Comparison of ENCODE assay signal across 8 cellular contexts in the genomic region with DNA sequence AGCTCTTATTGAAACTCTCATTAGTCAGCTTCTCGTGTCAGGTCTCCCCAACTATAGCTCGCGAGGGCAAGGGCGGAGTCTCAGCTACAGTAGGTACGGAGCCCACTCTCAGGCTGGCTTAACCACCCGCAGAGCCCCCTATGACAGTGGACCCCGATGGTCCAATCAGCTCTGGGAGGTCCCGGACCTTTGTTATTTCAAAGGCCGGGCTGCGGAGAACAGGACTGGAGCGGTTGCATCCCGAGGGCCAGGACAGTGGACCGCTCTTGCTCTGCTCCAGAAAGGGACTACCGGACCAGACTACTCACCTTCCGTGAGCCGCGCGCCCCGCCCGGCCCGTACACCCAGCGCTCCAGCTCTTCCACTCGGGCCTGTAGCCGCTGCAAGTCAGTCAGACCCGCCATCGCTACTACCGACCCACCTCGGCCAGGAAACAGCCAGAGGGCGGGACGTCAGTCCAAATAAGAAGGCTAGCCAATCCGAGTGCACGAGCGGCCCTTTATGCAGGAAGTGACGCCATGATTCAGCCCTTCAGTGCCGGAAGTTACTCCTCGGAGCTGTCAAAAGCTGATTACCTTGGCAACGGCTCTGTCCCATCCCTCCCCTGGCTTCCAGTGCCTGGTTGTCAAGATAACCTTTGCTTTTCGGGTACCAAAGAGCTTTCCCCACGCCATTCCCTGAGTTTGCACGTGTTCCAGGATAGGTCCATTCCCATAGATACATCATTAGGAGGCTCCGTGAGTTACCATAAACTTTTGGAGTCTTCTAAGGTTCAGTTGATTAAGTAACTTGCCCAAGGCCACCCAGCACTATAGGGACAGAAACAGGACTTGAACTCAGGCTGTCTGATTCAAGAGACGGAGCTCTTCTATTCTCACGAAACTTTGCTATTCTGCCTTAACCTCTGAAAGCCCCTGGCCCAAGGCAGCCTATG. TPM values are rescaled to one million over a fixed set of nuclear protein-coding genes. Genes with fewer than 3 reads are reported as not detected.
DNase-seq lines count a peak whose midpoint lies in the region; ATAC-seq and TF ChIP-seq lines count a peak whose summit lies in the region.

A gene (minus strand): TSS at position 435 of the 934 bp plus-strand sequence. CDS start 31 bp downstream, at position 404.

- intact Hi-C loops in activated T-helper 1 cell treated with anti-CD3 and anti-CD28 coated beads, Interleukin-12 subunit alpha, Interleukin-12 subunit beta, Interleukin-2, Interleukin-4 antibody, amounts not matched to agents 30 ng/mL and 10 ng/mL and 1 ng/mL, durations not matched to agents 14 hours and 24 hours and 36 hours (cut with micrococcal nuclease) = loop anchor here (1.0 to 2.0 kb wide), 5 partner anchors 8 to 1952 kb away; a partner anchor contains a TSS
- intact Hi-C loops in natural killer cell (cut with micrococcal nuclease) = loop anchor here (1.0 kb wide), 2 partner anchors 8 to 14 kb away; a partner anchor contains a TSS

- peaks cover 41% of the 10 kb centered on the region for H3K4me1 Mint-ChIP-seq in activated T-helper 1 cell treated with anti-CD3 and anti-CD28 coated beads, Interleukin-12 subunit alpha, Interleukin-12 subunit beta, Interleukin-2, Interleukin-4 antibody, amounts not matched to agents 30 ng/mL and 10 ng/mL and 1 ng/mL, durations not matched to agents 14 hours and 24 hours and 36 hours (ENCODE audit: low read depth)
- H3K4me1 Mint-ChIP-seq in natural killer cell = peaks cover 30 to 37% of the 10 kb centered on the region in 2 donors

- peaks cover 32% of the 10 kb centered on the region; the same call in 1 of the 2 replicates for H3K36me3 ChIP-seq in KOPT-K1 (ENCODE audit: insufficient read depth, low read length)

- no peaks in the 10 kb centered on the region for H3K9me3 ChIP-seq in KOPT-K1 (ENCODE audit: insufficient read depth, low read length, poor library complexity, severe bottlenecking)

- peak within 1 kb of the TSS; percentile 80 for H3K27ac Mint-ChIP-seq in activated T-helper 1 cell treated with anti-CD3 and anti-CD28 coated beads, Interleukin-12 subunit alpha, Interleukin-12 subunit beta, Interleukin-2, Interleukin-4 antibody, amounts not matched to agents 30 ng/mL and 10 ng/mL and 1 ng/mL, durations not matched to agents 14 hours and 24 hours and 36 hours
- H3K27ac Mint-ChIP-seq in natural killer cell = peak within 1 kb of the TSS; percentile 89 to 95

- H3K9me3 Mint-ChIP-seq in activated T-helper 1 cell treated with anti-CD3 and anti-CD28 coated beads, Interleukin-12 subunit alpha, Interleukin-12 subunit beta, Interleukin-2, Interleukin-4 antibody, amounts not matched to agents 30 ng/mL and 10 ng/mL and 1 ng/mL, durations not matched to agents 14 hours and 24 hours and 36 hours = no peaks in the 10 kb centered on the region
- no peaks in the 10 kb centered on the region for H3K9me3 Mint-ChIP-seq in natural killer cell

- peak within 1 kb of the TSS; percentile 61 for H3K27ac ChIP-seq in KOPT-K1 (ENCODE audit: low read depth, low read length, poor library complexity, severe bottlenecking)

- peaks cover 17% of the 10 kb centered on the region for H3K36me3 Mint-ChIP-seq in activated T-helper 1 cell treated with anti-CD3 and anti-CD28 coated beads, Interleukin-12 subunit alpha, Interleukin-12 subunit beta, Interleukin-2, Interleukin-4 antibody, amounts not matched to agents 30 ng/mL and 10 ng/mL and 1 ng/mL, durations not matched to agents 14 hours and 24 hours and 36 hours (ENCODE audit: low read depth)
- H3K36me3 Mint-ChIP-seq in natural killer cell = peaks cover 7% of the 10 kb centered on the region

- ATAC-seq in GM21786 (IDR thresholded peaks at IDR 0.05; ENCODE audit: unreplicated experiment) (peak; percentile 99), natural killer cell (peak; percentile 97 to 98 (median 97))

- DNase-seq in DMS79 treated with DMSO at 0.1 percent for 48 hours (lab: John Stamatoyannopoulos, UW) = peak; percentile 96
- DNase-seq in RPMI7951 (ENCODE audit: low read depth) = peak; percentile 93
- DNase-seq in activated T-helper 1 cell treated with anti-CD3 and anti-CD28 coated beads, Interleukin-12 subunit alpha, Interleukin-12 subunit beta, Interleukin-2, Interleukin-4 antibody, amounts not matched to agents 30 ng/mL and 10 ng/mL and 1 ng/mL, durations not matched to agents 14 hours and 24 hours and 36 hours (ENCODE audit: low spot score) = peak; percentile 91
- peak; percentile 94 for DNase-seq in fibroblast of mammary gland (ENCODE audit: low read depth)
- peak; percentile 85 for DNase-seq in natural killer cell
- DNase-seq in stimulated activated naive CD4-positive, alpha-beta T cell treated with Interleukin-2 at 50 U/mL for 16 hours (lab: John Stamatoyannopoulos, UW) = peak; percentile 92

- peaks cover 31% of the 10 kb centered on the region for H3K27me3 Mint-ChIP-seq in activated T-helper 1 cell treated with anti-CD3 and anti-CD28 coated beads, Interleukin-12 subunit alpha, Interleukin-12 subunit beta, Interleukin-2, Interleukin-4 antibody, amounts not matched to agents 30 ng/mL and 10 ng/mL and 1 ng/mL, durations not matched to agents 14 hours and 24 hours and 36 hours (ENCODE audit: insufficient read depth)
- peaks cover 19 to 26% of the 10 kb centered on the region in 2 donors for H3K27me3 Mint-ChIP-seq in natural killer cell (ENCODE audit: low read depth in 2 of 2)

- TF ChIP-seq CTCF in fibroblast of mammary gland (conservative IDR thresholded peaks at IDR 0.05; ENCODE audit: control insufficient read depth, insufficient read depth, low read depth, low read length) (no peak), natural killer cell (IDR thresholded peaks at IDR 0.05) (no peak)

- H3K4me3 Mint-ChIP-seq in activated T-helper 1 cell treated with anti-CD3 and anti-CD28 coated beads, Interleukin-12 subunit alpha, Interleukin-12 subunit beta, Interleukin-2, Interleukin-4 antibody, amounts not matched to agents 30 ng/mL and 10 ng/mL and 1 ng/mL, durations not matched to agents 14 hours and 24 hours and 36 hours = peak within 1 kb of the TSS; percentile 89
- peak within 1 kb of the TSS; percentile 95 for H3K4me3 Mint-ChIP-seq in natural killer cell

- peak within 1 kb of the TSS; percentile 97 for H3K4me3 ChIP-seq in fibroblast of mammary gland (ENCODE audit: control insufficient read depth, low read depth, low read length)

RNA-seq across cellular contexts. Expression of the gene that starts here (rescaled TPM):
- 213 and 217 TPM in 2 replicates for total RNA-seq in RPMI7951 (2014; rRNA removed; shearing (Covaris generic))
- 59.3 and 62.2 TPM in 2 replicates for total RNA-seq in activated T-helper 1 cell treated with anti-CD3 and anti-CD28 coated beads, Interleukin-12 subunit alpha, Interleukin-12 subunit beta, Interleukin-2, Interleukin-4 antibody, amounts not matched to agents 30 ng/mL and 10 ng/mL and 1 ng/mL, durations not matched to agents 14 hours and 24 hours and 36 hours
- total RNA-seq in natural killer cell = 100 to 1,000 TPM; 135 to 171 (median 147) TPM

Comparison
In these comparisons a context has a peak if more than half of its experiments do, and no peak if none do; other contexts are left out.
1. Peak in every context shown above with its lines: DNase-seq, ATAC-seq, H3K4me3 ChIP-seq and H3K27ac ChIP-seq.